ENCODE assay signal across 11 cellular contexts in the genomic region with DNA sequence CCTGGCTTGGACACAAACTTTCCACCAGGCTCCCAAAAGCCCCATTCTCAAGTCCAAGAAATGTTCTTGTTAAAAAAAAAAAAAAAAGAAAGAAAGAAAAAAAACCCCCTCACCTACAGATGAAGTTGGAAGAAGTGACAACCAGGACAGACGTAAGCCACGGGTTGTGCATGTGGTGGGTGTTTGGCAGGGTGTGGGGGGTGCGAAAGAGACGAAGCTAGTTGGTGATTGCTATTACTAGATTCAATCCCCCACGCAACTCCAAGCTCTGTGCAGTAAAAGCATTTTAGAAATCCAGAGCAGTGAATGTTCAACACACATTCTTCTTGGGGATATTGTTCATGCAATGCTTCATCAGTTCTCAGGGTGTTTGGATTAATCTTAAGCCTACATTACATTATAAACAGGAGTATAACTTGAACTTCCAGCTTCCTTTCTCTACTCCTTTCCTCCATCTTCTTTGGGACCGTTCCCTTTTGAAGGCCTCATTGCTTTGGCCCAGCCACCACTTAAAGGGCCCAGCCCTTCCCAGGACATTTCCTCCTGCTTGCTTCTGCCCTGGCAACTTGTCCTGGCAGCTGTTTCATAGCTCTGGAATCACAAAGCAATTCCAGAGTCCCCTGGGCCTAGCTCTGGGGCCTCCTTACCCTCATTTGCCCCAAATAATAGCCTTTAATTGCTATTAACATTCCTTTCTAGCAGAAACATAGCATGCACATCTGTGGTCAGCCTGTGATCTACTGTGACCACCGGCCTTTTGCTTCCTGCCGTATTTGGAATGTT. TPM values are rescaled to one million over a fixed set of nuclear protein-coding genes. Genes with fewer than 3 reads are reported as not detected.
DNase-seq lines count a peak whose midpoint lies in the region; ATAC-seq, FAIRE-seq and TF ChIP-seq lines count a peak whose summit lies in the region.
"Had no signal": no experiment of that assay in that cellular context is flagged by ENCODE, and none has a peak within 500 bp of the region (broad histone marks: within the 10 kb centered on the region; RNA-seq: fewer than 3 reads in every experiment).

No MANE protein-coding gene starts in this region.

- no peaks in the 10 kb centered on the region for H3K27me3 ChIP-seq in adrenal gland
- H3K27me3 ChIP-seq in ovary = no peaks in the 10 kb centered on the region
- H3K27me3 ChIP-seq: foreskin keratinocyte had no signal

- TF ChIP-seq CTCF in adrenal gland (IDR thresholded peaks at IDR 0.05) (no peak), ovary (IDR thresholded peaks at IDR 0.05) (no peak), D721Med (IDR thresholded peaks at IDR 0.05; ENCODE audit: insufficient read depth, missing control alignments) (no peak)

- TF ChIP-seq POLR2A in adrenal gland (IDR thresholded peaks at IDR 0.05) (no peak), ovary (IDR thresholded peaks at IDR 0.05) (no peak)

- FAIRE-seq in D721Med (lab: Jason Lieb, UNC) = no peak

- H3K27ac ChIP-seq in adrenal gland = peak overlapping the region in 3 of 5 donors; percentile 0 to 43 (median 38)
- H3K27ac ChIP-seq in ovary = peak overlapping the region in 1 of 2 donors; percentile 10
- H3K27ac ChIP-seq: foreskin keratinocyte had no signal

- H3K4me1 ChIP-seq in adrenal gland (replicated peaks in 1 of 2) = peaks cover 23 to 65% of the 10 kb centered on the region in 2 donors
- H3K4me1 ChIP-seq in ovary (ENCODE audit: insufficient read depth) = peaks cover 10% of the 10 kb centered on the region

- H3K36me3 ChIP-seq in adrenal gland (replicated peaks in 1 of 2) (no peaks in the 10 kb centered on the region), ovary (no peaks in the 10 kb centered on the region)

- no peak for TF ChIP-seq EP300 in ovary (IDR thresholded peaks at IDR 0.05)

- H3K4me3 ChIP-seq in adrenal gland (no peak overlapping the region), ovary (no peak overlapping the region)

- intact Hi-C loops in adrenal gland (cut with DNase I) = no loop called here
- intact Hi-C loops in ovary (cut with DNase I) = loop anchor here in 1 of 4 donors (10.0 kb wide), 1 partner anchor 76 kb away; no protein-coding TSS in a partner anchor

- WGBS in adrenal gland, 4 donors = 70 to 77% (median 74%) methylated on average over 8 of the region's 8 CpGs
- 22 to 33% (median 33%) methylated on average over 8 of the region's 8 CpGs for WGBS in ovary, 3 donors

- H3K9me3 ChIP-seq in adrenal gland (replicated peaks in 1 of 3) (no peaks in the 10 kb centered on the region), ovary (no peaks in the 10 kb centered on the region)

- DNase-seq in AG08396 (ENCODE audit: low spot score) (peak; percentile 61), adrenal gland (peak in 3 of 7 donors; percentile 10 to 63 (median 30)), foreskin melanocyte (peak; percentile 49), ovary (peak in 3 of 5 donors; percentile 29 to 62 (median 47)), D721Med (ENCODE audit: insufficient read length, low spot score) (no peak), T-helper 9 cell (no peak)
- DNase-seq: foreskin keratinocyte had no signal

- ATAC-seq in GM21447 (IDR thresholded peaks at IDR 0.05; ENCODE audit: unreplicated experiment) = no peak
- ATAC-seq in GM18873 (IDR thresholded peaks at IDR 0.05; ENCODE audit: low FRiP score, unreplicated experiment) = no peak
- ATAC-seq: activated naive CD4-positive, alpha-beta T cell treated with anti-CD3 and anti-CD28 coated beads, Interleukin-2, amount 50 U/mL, for 72 hours; foreskin keratinocyte; Panc1 had no signal

RNA-seq across cellular contexts. Expression of a gene that starts 41.7 kb away (rescaled TPM):
- total RNA-seq in adrenal gland (100 to 1,000 TPM; 100 to 164 (median 131) TPM), ovary (100 to 1,000 TPM in 1 of 7 donors, 10 to 100 TPM in 6; 64.3 to 101 (median 92.8) TPM)
- polyA plus RNA-seq in adrenal gland (100 to 1,000 TPM in 1 of 3 donors, 10 to 100 TPM in 2; 61.5 to 104 (median 84.2) TPM), ovary (10 to 100 TPM; 52.3 to 85.5 TPM)

Comparison
In these comparisons a context has a peak if more than half of its experiments do, and no peak if none do; other contexts are left out.
1. DNase-seq: peak in AG08396 (single experiment), foreskin melanocyte (single experiment) and ovary (3 of 5); none in D721Med (single experiment) and T-helper 9 cell (single experiment).